9 cellular contexts compared by ENCODE assay signal in the genomic region with DNA sequence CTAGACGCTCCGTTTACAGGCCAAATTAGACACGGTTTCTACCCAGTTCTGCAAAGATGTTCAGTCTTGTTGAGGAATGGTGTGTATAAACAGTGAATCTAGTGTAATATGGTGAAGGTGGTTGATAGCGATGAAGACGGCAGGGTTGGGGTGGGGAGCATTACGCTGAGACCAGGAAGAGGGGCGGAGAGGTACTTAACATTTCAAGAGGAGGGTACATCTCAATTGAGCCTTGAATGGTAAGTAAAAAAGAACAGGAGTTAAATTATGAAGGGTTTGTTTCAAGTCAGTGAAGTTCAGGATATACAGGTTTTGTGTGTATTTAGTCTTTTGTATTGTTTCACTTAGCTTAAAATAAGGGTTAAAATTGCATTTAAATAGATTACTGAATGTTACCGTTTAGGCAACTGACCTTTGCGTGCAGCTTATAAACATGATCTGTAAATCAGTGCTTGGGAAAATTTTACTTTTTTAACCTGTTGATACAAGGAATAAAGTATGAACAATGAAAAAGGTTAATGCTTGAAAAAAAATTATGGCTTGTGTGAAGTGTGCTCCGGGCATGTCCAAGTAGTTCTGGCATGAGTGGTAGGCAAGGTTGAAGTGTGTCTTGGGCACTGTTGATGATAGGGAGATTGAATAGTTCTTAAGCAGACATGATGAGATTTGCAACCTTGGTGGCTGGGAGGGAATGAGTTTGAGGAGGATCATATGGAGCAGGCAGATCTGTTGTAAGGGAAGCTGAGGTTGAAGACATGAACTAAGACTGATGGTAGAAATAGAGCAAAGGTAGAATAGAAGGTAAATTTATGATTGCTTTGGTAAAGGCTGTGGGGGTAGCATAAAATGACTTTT. TPM values are rescaled to one million over a fixed set of nuclear protein-coding genes. Genes with fewer than 3 reads are reported as not detected.
DNase-seq lines count a peak whose midpoint lies in the region; ATAC-seq, FAIRE-seq and TF ChIP-seq lines count a peak whose summit lies in the region.
"Had no signal": no experiment of that assay in that cellular context is flagged by ENCODE, and none has a peak within 500 bp of the region (broad histone marks: within the 10 kb centered on the region; RNA-seq: fewer than 3 reads in every experiment).

No MANE protein-coding gene starts in this region.

- peak overlapping the region; percentile 97 for H3K9ac ChIP-seq in astrocyte (ENCODE audit: low read length)

- H4K20me1 ChIP-seq in astrocyte (ENCODE audit: insufficient read depth, low read length): peaks cover 68% of the 10 kb centered on the region

- intact Hi-C loops in lower lobe of right lung (cut with DNase I): no loop called here

- H3K27ac ChIP-seq in astrocyte (ENCODE audit: low read depth, low read length) (peak overlapping the region; percentile 70), lower lobe of right lung (peak overlapping the region; percentile 91)

- H3K27me3 ChIP-seq in astrocyte (ENCODE audit: insufficient read depth, low read length): no peaks in the 10 kb centered on the region
- no peaks in the 10 kb centered on the region for H3K27me3 ChIP-seq in lower lobe of right lung (ENCODE audit: low read depth)

- H3K27ac Mint-ChIP-seq in astrocyte (ENCODE audit: unreplicated experiment): no peak overlapping the region

- no peaks in the 10 kb centered on the region for H3K27me3 Mint-ChIP-seq in astrocyte (ENCODE audit: low read depth, unreplicated experiment)

- H3K36me3 ChIP-seq in astrocyte (ENCODE audit: insufficient read depth, low read length) (peaks cover 51% of the 10 kb centered on the region), lower lobe of right lung (peaks cover 70% of the 10 kb centered on the region)

- no peak overlapping the region for H3K4me3 Mint-ChIP-seq in astrocyte (ENCODE audit: unreplicated experiment)
- H3K4me3 Mint-ChIP-seq: neural crest cell had no signal

- H3K9me3 ChIP-seq in astrocyte (ENCODE audit: insufficient read depth, low read depth, low read length) (no peaks in the 10 kb centered on the region), lower lobe of right lung (no peaks in the 10 kb centered on the region)

- H3K4me2 ChIP-seq in astrocyte (ENCODE audit: low read length): peak overlapping the region; percentile 87

- H3K4me1 ChIP-seq in astrocyte (ENCODE audit: insufficient read depth, low read length) (peaks cover 17% of the 10 kb centered on the region), lower lobe of right lung (peaks cover 45% of the 10 kb centered on the region)

- H3K4me1 Mint-ChIP-seq in astrocyte (ENCODE audit: low read depth, unreplicated experiment): peaks cover 13% of the 10 kb centered on the region

- H3K79me2 ChIP-seq in astrocyte (ENCODE audit: insufficient read depth, low read length): peaks cover 69% of the 10 kb centered on the region

- peak overlapping the region; percentile 100 for H3K4me3 ChIP-seq in AG04449 (ENCODE audit: low read depth, low read length)
- peak overlapping the region; percentile 99 for H3K4me3 ChIP-seq in astrocyte (ENCODE audit: insufficient read depth, low read depth, low read length)
- H3K4me3 ChIP-seq in lower lobe of right lung: peak overlapping the region; percentile 97

- ATAC-seq in HG02759 (IDR thresholded peaks at IDR 0.05; ENCODE audit: unreplicated experiment) (peak; percentile 7), lower lobe of right lung (peak in 1 of 2 donors; percentile 4), HG03196 (IDR thresholded peaks at IDR 0.05; ENCODE audit: unreplicated experiment) (no peak), GM21528 (IDR thresholded peaks at IDR 0.05; ENCODE audit: low FRiP score, unreplicated experiment) (no peak)

- TF ChIP-seq CTCF in AG04449 (IDR thresholded peaks at IDR 0.05; ENCODE audit: insufficient read depth, low read length, missing control alignments) (no peak), astrocyte (IDR thresholded peaks at IDR 0.05; ENCODE audit: insufficient read depth, low read depth, low read length) (no peak), lower lobe of right lung (IDR thresholded peaks at IDR 0.05) (no peak)

- H3K36me3 Mint-ChIP-seq in astrocyte (ENCODE audit: low read depth, unreplicated experiment): peaks cover 9% of the 10 kb centered on the region

- no peak for DNase-seq in AG04449 (ENCODE audit: low read depth, low spot score)
- DNase-seq in astrocyte (ENCODE audit: low read depth): no peak
- no peak for DNase-seq in lower lobe of right lung
- no peak for DNase-seq in AG08395 (ENCODE audit: low spot score)
- DNase-seq in NCI-H526 (lab: John Stamatoyannopoulos, UW): no peak

- POLR2A ChIA-PET in AG04449 (lab: Yijun Ruan, JAX): interaction anchor here (1.4 kb wide), 1 partner anchor 14 kb away, joined by 3 read pairs; no protein-coding TSS in a partner anchor

- FAIRE-seq in astrocyte (lab: Jason Lieb, UNC): no peak

- no peaks in the 10 kb centered on the region for H3K9me3 Mint-ChIP-seq in astrocyte (ENCODE audit: unreplicated experiment)
- H3K9me3 Mint-ChIP-seq: neural crest cell had no signal

- CTCF ChIA-PET in AG04449 (lab: Yijun Ruan, JAX): interaction anchor here (0.8 to 3.7 kb wide), 5 partner anchors 10 to 64 kb away, joined by 3 to 47 read pairs (median 8); no protein-coding TSS in a partner anchor

- peak overlapping the region; percentile 88 for H2AFZ ChIP-seq in astrocyte (ENCODE audit: low read depth, low read length)

RNA-seq across cellular contexts. Expression of gene POLR1C, which starts 0.8 kb away (rescaled TPM):
- 41.8 and 46.2 TPM in 2 replicates for total RNA-seq in astrocyte
- 26.1 TPM for total RNA-seq in lower lobe of right lung

RNA-seq across cellular contexts. Expression of gene YIPF3, which starts 1.0 kb away (rescaled TPM):
- total RNA-seq in astrocyte (132 and 141 TPM in 2 replicates), lower lobe of right lung (103 TPM)

RNA-seq across cellular contexts. Expression of gene LRRC73, which starts 7.6 kb away (rescaled TPM):
- total RNA-seq in astrocyte (0.30 and 0.31 TPM in 2 replicates), lower lobe of right lung (1.6 TPM)

RNA-seq across cellular contexts. Expression of gene TJAP1, which starts 40.4 kb away (rescaled TPM):
- total RNA-seq in astrocyte (26.6 and 28.3 TPM in 2 replicates), lower lobe of right lung (34.3 TPM)

RNA-seq across cellular contexts. Expression of gene XPO5, which starts 58.1 kb away (rescaled TPM):
- total RNA-seq in astrocyte: 53.0 and 62.6 TPM in 2 replicates
- 29.9 TPM for total RNA-seq in lower lobe of right lung
